In the genomic region with DNA sequence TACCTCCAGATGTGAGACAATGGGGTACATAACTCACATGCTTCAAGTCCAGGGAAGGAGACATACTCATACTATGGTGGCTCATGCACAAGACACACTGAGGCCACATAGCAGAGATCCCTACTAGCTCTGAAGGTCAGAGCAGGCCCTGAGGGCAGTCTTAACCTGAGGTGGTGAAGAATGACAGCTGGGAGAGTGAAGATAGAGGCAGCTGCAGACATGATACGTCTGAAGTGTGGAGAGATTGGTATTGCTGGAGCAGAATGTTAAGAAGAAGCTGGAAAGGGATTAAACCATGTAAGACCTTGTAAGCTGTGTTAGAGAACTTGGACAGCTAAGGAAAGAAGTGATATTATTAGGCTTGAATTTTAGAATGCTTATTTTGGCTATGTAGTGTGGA, we compare ENCODE assay signal across 24 cellular contexts. TPM values are rescaled to one million over a fixed set of nuclear protein-coding genes. Genes with fewer than 3 reads are reported as not detected.
A peak's percentile ranks its signal among the peaks of the same experiment; 100 is the strongest.
DNase-seq lines count a peak whose midpoint lies in the region; ATAC-seq, FAIRE-seq and TF ChIP-seq lines count a peak whose summit lies in the region.
"Had no signal": no experiment of that assay in that cellular context is flagged by ENCODE, and none has a peak within 500 bp of the region (broad histone marks: within the 10 kb centered on the region; RNA-seq: fewer than 3 reads in every experiment).

No MANE protein-coding gene starts in this region.

- no peak overlapping the region for H3K4me3 ChIP-seq in K562
- H3K4me3 ChIP-seq: GM23248 had no signal

- peak in 1 of 2 experiments; percentile 17; a peak in 1 of 4 replicates for TF ChIP-seq RAD21 in K562 (CRISPR knock-in tag; conservative IDR thresholded peaks at IDR 0.05 in 1 of 2, IDR thresholded peaks at IDR 0.05 in 1 of 2)

- H3K27me3 ChIP-seq in K562 (ENCODE audit: control insufficient read depth in 2 of 2, insufficient read depth in 2 of 2, low read length in 2 of 2) = no peaks in the 10 kb centered on the region
- H3K27me3 ChIP-seq: BE2C had no signal

- H3K4me3 Mint-ChIP-seq in memory B cell = no peak overlapping the region
- H3K4me3 Mint-ChIP-seq in stimulated activated naive CD8-positive, alpha-beta T cell treated with anti-CD3 and anti-CD28 coated beads, Interleukin-15, amount 100 ng/mL, for 72 hours = no peak overlapping the region
- no peak overlapping the region for H3K4me3 Mint-ChIP-seq in progenitor cell of endocrine pancreas (ENCODE audit: low read depth)
- H3K4me3 Mint-ChIP-seq: CD4-positive, CD25-positive, alpha-beta regulatory T cell had no signal

- H3K9me3 ChIP-seq in K562 (replicated peaks; ENCODE audit: control insufficient read depth, insufficient read depth, low read depth, low read length) = no peaks in the 10 kb centered on the region
- H3K9me3 ChIP-seq: BE2C had no signal

- POLR2A ChIA-PET in K562 (lab: Yijun Ruan, JAX) = interaction anchor here (0.9 to 1.3 kb wide), 6 partner anchors 10 to 30 kb away, joined by 3 to 4 read pairs (median 3); no protein-coding TSS in a partner anchor

- peak; percentile 81 for FAIRE-seq in K562 (lab: Jason Lieb, UNC)
- FAIRE-seq: A204.1 had no signal

- H3K27ac ChIP-seq in K562 (ENCODE audit: extremely low read depth, low read depth, low read length) = peak overlapping the region; percentile 45; the same call in 1 of the 3 replicates
- H3K27ac ChIP-seq: GM23248, HL-60 had no signal

- H3K79me2 ChIP-seq in K562 (ENCODE audit: control insufficient read depth, insufficient read depth, low read length) = no peaks in the 10 kb centered on the region

- WGBS in K562 (ENCODE audit: insufficient coverage, low coverage, missing lambda C conversion rate) = 38% methylated on average over 1 of the region's 1 CpG

- peaks cover 0 to 6% of the 10 kb centered on the region in 2 experiments; a peak in 2 of 5 replicates for H3K4me1 ChIP-seq in K562 (replicated peaks in 1 of 2; ENCODE audit: control insufficient read depth in 2 of 2, insufficient read depth in 2 of 2, low read length in 2 of 2)

- peaks cover 21% of the 10 kb centered on the region for H3K36me3 Mint-ChIP-seq in memory B cell
- peaks cover 12% of the 10 kb centered on the region for H3K36me3 Mint-ChIP-seq in progenitor cell of endocrine pancreas (ENCODE audit: insufficient read depth)

- TF ChIP-seq EP300 in K562 (IDR thresholded peaks at IDR 0.05; ENCODE audit: low read length) = peak; percentile 49; the same call in 1 of the 2 replicates

- H3K4me1 Mint-ChIP-seq in memory B cell (peaks cover 2% of the 10 kb centered on the region), progenitor cell of endocrine pancreas (ENCODE audit: low read depth) (no peaks in the 10 kb centered on the region)
- H3K4me1 Mint-ChIP-seq in stimulated activated naive CD8-positive, alpha-beta T cell treated with anti-CD3 and anti-CD28 coated beads, Interleukin-15, amount 100 ng/mL, for 72 hours = no peaks in the 10 kb centered on the region

- no peak for TF ChIP-seq POLR2A in K562 (conservative IDR thresholded peaks at IDR 0.05)

- H3K36me3 ChIP-seq in K562 (ENCODE audit: control insufficient read depth, insufficient read depth, low read length) = no peaks in the 10 kb centered on the region; the same call in 2 of the 3 replicates

- peak; percentile 34 for ATAC-seq in Right ventricle myocardium superior (ENCODE audit: poor library complexity)
- peak; percentile 97 for ATAC-seq in K562
- no peak for ATAC-seq in memory B cell (ENCODE audit: low read depth)
- ATAC-seq in stimulated activated naive CD8-positive, alpha-beta T cell treated with anti-CD3 and anti-CD28 coated beads, Interleukin-15, amount 100 ng/mL, for 72 hours = no peak

- H3K27me3 Mint-ChIP-seq in memory B cell = no peaks in the 10 kb centered on the region
- H3K27me3 Mint-ChIP-seq in stimulated activated naive CD8-positive, alpha-beta T cell treated with anti-CD3 and anti-CD28 coated beads, Interleukin-15, amount 100 ng/mL, for 72 hours = no peaks in the 10 kb centered on the region
- H3K27me3 Mint-ChIP-seq in progenitor cell of endocrine pancreas = no peaks in the 10 kb centered on the region
- H3K27me3 Mint-ChIP-seq: CD4-positive, CD25-positive, alpha-beta regulatory T cell had no signal

- no peak overlapping the region; the same call in 1 of the 2 replicates for H3K4me2 ChIP-seq in K562 (ENCODE audit: insufficient read depth, low read length)

- no peak overlapping the region for H3K9ac ChIP-seq in K562 (ENCODE audit: insufficient read depth in 1 of 2, low read depth in 2 of 2, low read length in 2 of 2)
- H3K9ac ChIP-seq: GM23248 had no signal

- no TSS peak for BruUV-seq in K562 (replicated peaks; lab: Mats Ljungman, UMichigan)

- peak overlapping the region; percentile 59; the same call in 1 of the 2 replicates for H2AFZ ChIP-seq in K562 (ENCODE audit: low read depth, low read length)
- H2AFZ ChIP-seq: GM23248 had no signal

- H3K27ac Mint-ChIP-seq in memory B cell = peak overlapping the region; percentile 43
- no peak overlapping the region for H3K27ac Mint-ChIP-seq in stimulated activated naive CD8-positive, alpha-beta T cell treated with anti-CD3 and anti-CD28 coated beads, Interleukin-15, amount 100 ng/mL, for 72 hours
- no peak overlapping the region for H3K27ac Mint-ChIP-seq in progenitor cell of endocrine pancreas

- H3K9me3 Mint-ChIP-seq in memory B cell = no peaks in the 10 kb centered on the region
- H3K9me3 Mint-ChIP-seq in stimulated activated naive CD8-positive, alpha-beta T cell treated with anti-CD3 and anti-CD28 coated beads, Interleukin-15, amount 100 ng/mL, for 72 hours = no peaks in the 10 kb centered on the region
- H3K9me3 Mint-ChIP-seq in progenitor cell of endocrine pancreas (ENCODE audit: low read depth) = no peaks in the 10 kb centered on the region
- H3K9me3 Mint-ChIP-seq: CD4-positive, CD25-positive, alpha-beta regulatory T cell had no signal

- DNase-seq in Right ventricle myocardium superior (no peak), cardiac septum (ENCODE audit: low spot score) (no peak), K562 (ENCODE audit: extremely low read depth in 1 of 4, low spot score in 3 of 4) (peak; percentile 7 to 80 (median 44)), memory B cell (ENCODE audit: low spot score in 2 of 2) (no peak), KBM-7 (no peak), progenitor cell of endocrine pancreas (ENCODE audit: low spot score, unreplicated experiment) (no peak)
- DNase-seq in stimulated activated naive CD8-positive, alpha-beta T cell treated with anti-CD3 and anti-CD28 coated beads, Interleukin-15, amount 100 ng/mL, for 72 hours = no peak
- DNase-seq: BE2C; CD4-positive, CD25-positive, alpha-beta regulatory T cell; COR-L47; GM23248; HCEC 1CT; IMR-90; MM.1S; NCI-H1092 treated with DMSO at 0.1 percent for 48 hours; NCI-H146; NCI-H2029 treated with DMSO at 0.1 percent for 48 hours; NCI-H2171 treated with DMSO at 0.1 percent for 48 hours; NCI-H446; NCI-H69; NK-92 treated with Interleukin-12 subunit alpha and Interleukin-12 subunit beta, amount 100 ng/mL, for 24 hours; SHP77 treated with DMSO at 0.1 percent for 48 hours had no signal

- in situ Hi-C loops in K562 (cut with MboI) = no loop called here
- in situ Hi-C loops in KBM-7 (cut with MboI; ENCODE audit: low pct_unique_long_range_greater_than_20kb, low sequenced_read_pairs) = no loop called here

- CTCF ChIA-PET in K562 (lab: Yijun Ruan, JAX; ENCODE audit: low intra/inter-chr PET ratio) = no interaction called here

- intact Hi-C loops in Right ventricle myocardium superior (cut with DNase I) = no loop called here
- intact Hi-C loops in cardiac septum (cut with DNase I) = no loop called here
- intact Hi-C loops in K562 (cut with micrococcal nuclease) = no loop called here

- no peaks in the 10 kb centered on the region for H4K20me1 ChIP-seq in K562 (replicated peaks; ENCODE audit: control insufficient read depth, insufficient read depth, low read length)

- TF ChIP-seq CTCF in K562 (IDR thresholded peaks at IDR 0.05 in 2 of 3, conservative IDR thresholded peaks at IDR 0.05 in 1 of 3; ENCODE audit: insufficient read depth in 2 of 3, low read depth in 1 of 3, low read length in 3 of 3) (no peak), progenitor cell of endocrine pancreas (IDR thresholded peaks at IDR 0.05; ENCODE audit: unreplicated experiment) (no peak)

- no peaks in the 10 kb centered on the region for H3K9me1 ChIP-seq in K562 (ENCODE audit: control insufficient read depth, insufficient read depth, low read length)

RNA-seq across cellular contexts. Expression of gene PGM3, which starts 32.9 kb away (rescaled TPM):
- total RNA-seq in Right ventricle myocardium superior (12.0 TPM), cardiac septum (23.8 TPM), K562 (2014; rRNA removed) (19.1 TPM in 2 replicates), K562 (2014; rRNA removed; fragmentation: Illumina TruSeq; extraction: Trizol) (54.5 and 62.2 TPM in 2 replicates), K562 (2015; rRNA removed; fragmentation: Illumina TruSeq; extraction: Trizol) (32.2 and 36.6 TPM in 2 replicates), K562 (2021) (49.0 and 50.5 TPM in 2 replicates), progenitor cell of endocrine pancreas (62.3 and 64.4 TPM in 2 replicates)
- 90.0 and 184 TPM in 2 replicates for total RNA-seq in K562 (2011; cell fraction: chromatin; rRNA removed; ENCODE audit: low replicate concordance)
- total RNA-seq in K562 (2011; cell fraction: nucleolus; rRNA removed) = 52.2 and 54.9 TPM in 2 replicates
- 80.7 and 101 TPM in 2 replicates for total RNA-seq in K562 (2011; cell fraction: nucleoplasm; rRNA removed)
- polyA plus RNA-seq in K562 (2011; rRNA removed) (81.8 and 87.7 TPM in 2 replicates), K562 (2014; fragmentation: Illumina TruSeq; extraction: Trizol) (28.4 and 30.5 TPM in 2 replicates), K562 (2014; fragmentation: Nextera tagmentation; extraction: Ambion mirVana) (100 to 1,000 TPM in 1 of 2 experiments, 10 to 100 TPM in 1; 75.3 to 107 TPM), K562 (2014; rRNA removed) (21.2 and 21.7 TPM in 2 replicates)
- polyA plus RNA-seq in K562 (2011; cell fraction: cytosol; rRNA removed) = 13.6 and 29.2 TPM in 2 replicates
- 51.7 and 119 TPM in 2 replicates for polyA plus RNA-seq in K562 (2011; cell fraction: nucleus; rRNA removed)
- 37.9 and 42.6 TPM in 2 replicates for polyA plus RNA-seq in K562 (2012)
- polyA minus RNA-seq in K562 (2011; rRNA and poly(A)+ RNA removed) = 288 and 342 TPM in 2 replicates
- polyA minus RNA-seq in K562 (2011; cell fraction: cytosol; rRNA and poly(A)+ RNA removed) = 46.5 and 54.5 TPM in 2 replicates
- 59.1 and 142 TPM in 2 replicates for polyA minus RNA-seq in K562 (2011; cell fraction: nucleus; rRNA and poly(A)+ RNA removed)

RNA-seq across cellular contexts. Expression of gene RWDD2A, which starts 33.0 kb away (rescaled TPM):
- 2.8 TPM for total RNA-seq in Right ventricle myocardium superior
- 3.2 TPM for total RNA-seq in cardiac septum
- total RNA-seq in K562 (2011; cell fraction: chromatin; rRNA removed; ENCODE audit: low replicate concordance) = 4.1 and 8.3 TPM in 2 replicates
- 4.3 and 5.0 TPM in 2 replicates for total RNA-seq in K562 (2011; cell fraction: nucleolus; rRNA removed)
- total RNA-seq in K562 (2011; cell fraction: nucleoplasm; rRNA removed) = 6.2 and 6.4 TPM in 2 replicates
- 1.5 and 1.8 TPM in 2 replicates for total RNA-seq in K562 (2014; rRNA removed)
- 1.8 and 1.9 TPM in 2 replicates for total RNA-seq in K562 (2014; rRNA removed; fragmentation: Illumina TruSeq; extraction: Trizol)
- total RNA-seq in K562 (2015; rRNA removed; fragmentation: Illumina TruSeq; extraction: Trizol) = 1.6 TPM in 2 replicates
- total RNA-seq in K562 (2021) = 1.7 and 2.0 TPM in 2 replicates
- 4.7 and 4.8 TPM in 2 replicates for polyA plus RNA-seq in K562 (2011; rRNA removed)
- 1.1 and 2.8 TPM in 2 replicates for polyA plus RNA-seq in K562 (2011; cell fraction: cytosol; rRNA removed)
- 3.9 and 7.0 TPM in 2 replicates for polyA plus RNA-seq in K562 (2011; cell fraction: nucleus; rRNA removed)
- polyA plus RNA-seq in K562 (2012) = 1.6 and 3.9 TPM in 2 replicates
- 2.0 and 2.1 TPM in 2 replicates for polyA plus RNA-seq in K562 (2014; fragmentation: Illumina TruSeq; extraction: Trizol)
- polyA plus RNA-seq in K562 (2014; fragmentation: Nextera tagmentation; extraction: Ambion mirVana) = 1 to 10 TPM; 2.5 to 3.6 TPM
- polyA plus RNA-seq in K562 (2014; rRNA removed) = 1.8 and 2.6 TPM in 2 replicates
- polyA minus RNA-seq in K562 (2011; rRNA and poly(A)+ RNA removed) = 3.7 and 6.2 TPM in 2 replicates
- 1.2 and 1.4 TPM in 2 replicates for polyA minus RNA-seq in K562 (2011; cell fraction: cytosol; rRNA and poly(A)+ RNA removed)
- polyA minus RNA-seq in K562 (2011; cell fraction: nucleus; rRNA and poly(A)+ RNA removed) = 2.8 and 7.2 TPM in 2 replicates
- 7.1 and 7.6 TPM in 2 replicates for total RNA-seq in progenitor cell of endocrine pancreas

Comparison
In these comparisons a context has a peak if more than half of its experiments do, and no peak if none do; other contexts are left out.
1. ATAC-seq: peak in Right ventricle myocardium superior (single experiment) and K562 (single experiment); none in memory B cell (single experiment) and stimulated activated naive CD8-positive, alpha-beta T cell treated with anti-CD3 and anti-CD28 coated beads, Interleukin-15, amount 100 ng/mL, for 72 hours (single experiment).
2. DNase-seq: peak in K562 (4 of 4); none in Right ventricle myocardium superior (single experiment), cardiac septum (single experiment), memory B cell (0 of 2), stimulated activated naive CD8-positive, alpha-beta T cell treated with anti-CD3 and anti-CD28 coated beads, Interleukin-15, amount 100 ng/mL, for 72 hours (0 of 2), KBM-7 (single experiment) and progenitor cell of endocrine pancreas (single experiment).